8 cellular contexts compared by ENCODE assay signal in genomic region chr18:37299471-37300304, GRCh38.
DNase-seq lines count a peak whose midpoint lies in the region; ATAC-seq and TF ChIP-seq lines count a peak whose summit lies in the region.

No MANE protein-coding gene starts in this region.

- intact Hi-C loops in sciatic nerve (cut with DNase I): no loop called here

- no peak overlapping the region for H3K4me2 ChIP-seq in Karpas-422 (ENCODE audit: low read depth, low read length, poor library complexity, severe bottlenecking)

- peak; percentile 49 for ATAC-seq in HG02852 (IDR thresholded peaks at IDR 0.05; ENCODE audit: unreplicated experiment)
- peak; percentile 92 for ATAC-seq in sciatic nerve

- H3K27ac ChIP-seq in right atrium auricular region (no peak overlapping the region), Karpas-422 (ENCODE audit: low read length) (no peak overlapping the region)

- H3K36me3 ChIP-seq in right atrium auricular region: no peaks in the 10 kb centered on the region
- H3K36me3 ChIP-seq in Karpas-422 (ENCODE audit: insufficient read depth, low read length): no peaks in the 10 kb centered on the region

- H3K27me3 ChIP-seq in right atrium auricular region: no peaks in the 10 kb centered on the region
- no peaks in the 10 kb centered on the region for H3K27me3 ChIP-seq in Karpas-422 (ENCODE audit: low read length)

- H3K4me3 ChIP-seq in right atrium auricular region: no peak overlapping the region
- H3K4me3 ChIP-seq in Karpas-422 (ENCODE audit: low read length): no peak overlapping the region

- H3K9me3 ChIP-seq in right atrium auricular region (no peaks in the 10 kb centered on the region), Karpas-422 (ENCODE audit: low read length) (no peaks in the 10 kb centered on the region)

- no peak overlapping the region for H3K9ac ChIP-seq in Karpas-422 (ENCODE audit: low read length)

- no peak for TF ChIP-seq CTCF in right atrium auricular region (IDR thresholded peaks at IDR 0.05)

- peaks cover 0 to 13% of the 10 kb centered on the region in 2 donors for H3K4me1 ChIP-seq in right atrium auricular region
- no peaks in the 10 kb centered on the region for H3K4me1 ChIP-seq in Karpas-422 (ENCODE audit: low read length)

- peak; percentile 98 for DNase-seq in DMS153 (lab: John Stamatoyannopoulos, UW)
- peak; percentile 96 for DNase-seq in NCI-H2029 (lab: John Stamatoyannopoulos, UW)
- peak; percentile 91 for DNase-seq in amniotic epithelial cell (ENCODE audit: low read depth)
- peak; percentile 86 for DNase-seq in right atrium auricular region (ENCODE audit: low spot score)
- peak; percentile 88 for DNase-seq in sciatic nerve (ENCODE audit: low spot score)
- no peak for DNase-seq in Karpas-422
- DNase-seq in GM19238 (ENCODE audit: insufficient read length, low spot score): no peak

- H2AFZ ChIP-seq in Karpas-422 (ENCODE audit: low read length): no peak overlapping the region

- no peaks in the 10 kb centered on the region for H3K9me2 ChIP-seq in Karpas-422 (replicated peaks; ENCODE audit: insufficient read depth, low read length)

- H4K20me1 ChIP-seq in Karpas-422 (ENCODE audit: insufficient read depth, low read depth, low read length): no peaks in the 10 kb centered on the region

- no peaks in the 10 kb centered on the region for H3K79me2 ChIP-seq in Karpas-422 (ENCODE audit: low read length)

Comparison
In these comparisons a context has a peak if more than half of its experiments do, and no peak if none do; other contexts are left out.
1. DNase-seq: peak in DMS153 (single experiment), NCI-H2029 (single experiment), amniotic epithelial cell (single experiment), right atrium auricular region (single experiment) and sciatic nerve (single experiment); none in Karpas-422 (single experiment) and GM19238 (single experiment).